8 cellular contexts compared by ENCODE assay signal in the genomic region with DNA sequence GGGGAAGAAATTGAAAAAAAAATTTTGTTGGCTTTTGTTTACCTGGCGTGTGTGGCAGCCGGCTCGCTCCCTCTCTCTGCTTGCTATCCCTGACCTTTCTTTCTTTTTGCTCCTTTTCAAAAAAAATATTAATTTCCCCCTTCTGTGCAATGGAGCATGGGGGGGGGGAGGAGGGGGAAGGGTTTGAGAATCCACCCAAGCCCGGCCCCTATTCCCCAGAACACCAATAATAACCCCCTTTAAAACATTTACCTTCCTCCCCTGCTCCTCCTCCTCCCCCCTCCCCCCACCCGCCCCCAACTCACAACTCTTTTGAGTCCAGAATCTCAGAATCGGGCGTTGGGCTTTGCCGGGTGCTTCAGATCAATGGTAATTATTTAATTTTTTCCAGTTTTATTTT. TPM values are rescaled to one million over a fixed set of nuclear protein-coding genes. Genes with fewer than 3 reads are reported as not detected.
A peak's percentile ranks its signal among the peaks of the same experiment; 100 is the strongest.
DNase-seq lines count a peak whose midpoint lies in the region; ATAC-seq, FAIRE-seq and TF ChIP-seq lines count a peak whose summit lies in the region.

No MANE protein-coding gene starts in this region.

- DNase-seq in A549 (ENCODE audit: low read depth in 1 of 2, low spot score in 1 of 2) (no peak), H7 (peak; percentile 65), medulla oblongata (ENCODE audit: extremely low spot score) (peak; percentile 24), NOMO-1 treated with dmso at 0.1 percent for 144 hours (lab: John Stamatoyannopoulos, UW; ENCODE audit: unreplicated experiment) (no peak), NCI-H524 (lab: John Stamatoyannopoulos, UW) (no peak), left lobe of liver (ENCODE audit: low spot score) (no peak)

- CTCF ChIA-PET in A549 (lab: Yijun Ruan, JAX): interaction anchor here (1.2 kb wide), 1 partner anchor 10 kb away, joined by 3 read pairs; no protein-coding TSS in a partner anchor

- no peak for TF ChIP-seq POLR2A in A549 (IDR thresholded peaks at IDR 0.05; ENCODE audit: low read length)

- no peaks in the 10 kb centered on the region for H3K36me3 ChIP-seq in H7 (replicated peaks; ENCODE audit: control insufficient read depth, insufficient read depth, low read length)

- WGBS in A549 (ENCODE audit: missing lambda C conversion rate): 52% methylated on average over 7 of the region's 8 CpGs

- H3K27ac ChIP-seq in A549: peak overlapping the region in 1 of 2 experiments; percentile 58; a peak in 3 of 6 replicates
- H3K27ac ChIP-seq in angular gyrus (ENCODE audit: low read depth, low read length): peak overlapping the region; percentile 98

- no peak for TF ChIP-seq RAD21 in A549 (conservative IDR thresholded peaks at IDR 0.05 in 1 of 2, IDR thresholded peaks at IDR 0.05 in 1 of 2)

- peaks cover 99% of the 10 kb centered on the region for H3K27me3 ChIP-seq in H7 (ENCODE audit: control insufficient read depth, insufficient read depth, low read length)

- POLR2A ChIA-PET in A549 (lab: Yijun Ruan, JAX): no interaction called here

- no peak for TF ChIP-seq EP300 in A549 (IDR thresholded peaks at IDR 0.05)

- no peak for ATAC-seq in A549
- no peak for ATAC-seq in GM21515 (IDR thresholded peaks at IDR 0.05; ENCODE audit: unreplicated experiment)
- no peak for ATAC-seq in left lobe of liver

- H3K4me1 ChIP-seq in A549: peaks cover 19% of the 10 kb centered on the region

- H3K4me2 ChIP-seq in A549: peak overlapping the region; percentile 81

- peak overlapping the region; percentile 36 for H3K4me3 ChIP-seq in A549
- no peak overlapping the region for H3K4me3 ChIP-seq in H7 (ENCODE audit: insufficient read depth, low read depth, low read length)

- no peak for FAIRE-seq in A549 (lab: Jason Lieb, UNC)

- H3K9me3 ChIP-seq in A549: no peaks in the 10 kb centered on the region

- no peak for TF ChIP-seq CTCF in A549 (IDR thresholded peaks at IDR 0.05)

TF ChIP-seq in A549, 52 proteins besides CTCF, POLR2A, EP300 and RAD21:
- TF ChIP-seq TFCP2L1 (CRISPR knock-in tag; IDR thresholded peaks at IDR 0.05) (no peak), TP53 (CRISPR knock-in tag; IDR thresholded peaks at IDR 0.05) (no peak), NR3C1 (IDR thresholded peaks at IDR 0.05) (no peak)

RNA-seq across cellular contexts. Expression of gene NFIX, which starts 28.4 kb away (rescaled TPM):
- polyA plus RNA-seq in A549 (2011; rRNA removed) (0.52 and 1.0 TPM in 2 replicates), A549 (2017; fragmentation: RNase III; extraction: RNeasy Plus Mini Kit Qiagen cat#74134 plus additional on column Dnase treatment) (3.0 to 4.5 TPM (median 3.0 TPM) in 3 replicates)
- 1.1 and 1.5 TPM in 2 replicates for polyA plus RNA-seq in A549 (2012; cell fraction: cytosol; rRNA removed)
- 1.5 and 2.0 TPM in 2 replicates for polyA plus RNA-seq in A549 (2012; cell fraction: nucleus; rRNA removed)
- polyA minus RNA-seq in A549 (2011; rRNA and poly(A)+ RNA removed): 1.1 and 2.5 TPM in 2 replicates
- total RNA-seq in H7 (2014; rRNA removed; shearing (Covaris generic)): 0.03 and 0.07 TPM in 2 replicates
- 41.4 TPM for total RNA-seq in left lobe of liver

RNA-seq across cellular contexts. Expression of gene DAND5, which starts 54.3 kb away (rescaled TPM):
- 0.12 and 0.16 TPM in 2 replicates for polyA plus RNA-seq in A549 (2011; rRNA removed)
- polyA plus RNA-seq in A549 (2012; cell fraction: cytosol; rRNA removed): 0.16 and 0.19 TPM in 2 replicates
- polyA plus RNA-seq in A549 (2012; cell fraction: nucleus; rRNA removed): 0.35 and 0.54 TPM in 2 replicates
- polyA plus RNA-seq in A549 (2017; fragmentation: RNase III; extraction: RNeasy Plus Mini Kit Qiagen cat#74134 plus additional on column Dnase treatment): 0.12 to 0.21 TPM (median 0.14 TPM) in 3 replicates
- 0.08 TPM in 1 of 2 replicates, not detected in the other for polyA minus RNA-seq in A549 (2011; rRNA and poly(A)+ RNA removed)
- 0.15 TPM in 1 of 2 replicates, not detected in the other for total RNA-seq in H7 (2014; rRNA removed; shearing (Covaris generic))
- total RNA-seq in left lobe of liver: not detected

Comparison
In these comparisons a context has a peak if more than half of its experiments do, and no peak if none do; other contexts are left out.
1. DNase-seq: peak in H7 (single experiment) and medulla oblongata (single experiment); none in A549 (0 of 2), NOMO-1 treated with dmso at 0.1 percent for 144 hours (single experiment), NCI-H524 (0 of 2) and left lobe of liver (single experiment).
2. RNA of gene NFIX, which starts 28.4 kb away (total RNA-seq): 41.4 TPM in left lobe of liver (single experiment); 0.03 to 0.07 TPM in H7; every median in the first group is over 10 times any median in the second.